8 cellular contexts compared by ENCODE assay signal in genomic region chr13:78595819-78596700, GRCh38. TPM values are rescaled to one million over a fixed set of nuclear protein-coding genes. Genes with fewer than 3 reads are reported as not detected.
DNase-seq lines count a peak whose midpoint lies in the region; ATAC-seq, FAIRE-seq and TF ChIP-seq lines count a peak whose summit lies in the region.

No MANE protein-coding gene starts in this region.

- DNase-seq in BE2C (peak; percentile 43), T-helper 17 cell (no peak), left lobe of liver (ENCODE audit: low spot score) (peak; percentile 84), cerebellar cortex (ENCODE audit: low spot score) (no peak), NCI-H345 treated with DMSO at 0.1 percent for 48 hours (lab: John Stamatoyannopoulos, UW; ENCODE audit: unreplicated experiment) (no peak), small intestine (no peak)
- DNase-seq in effector CD4-positive, alpha-beta T cell: no peak

- H3K36me3 Mint-ChIP-seq in T-helper 17 cell (ENCODE audit: low read depth): peaks cover 2% of the 10 kb centered on the region

- H3K27me3 ChIP-seq in BE2C: peaks cover 98% of the 10 kb centered on the region
- H3K27me3 ChIP-seq in small intestine (ENCODE audit: control insufficient read depth in 2 of 2, insufficient read depth in 2 of 2, low read length in 2 of 2): peaks cover 0 to 54% of the 10 kb centered on the region in 2 donors

- no peak for TF ChIP-seq CTCF in BE2C (IDR thresholded peaks at IDR 0.05; ENCODE audit: low read depth, low read length)

- H3K4me1 Mint-ChIP-seq in T-helper 17 cell: no peaks in the 10 kb centered on the region

- no peak for FAIRE-seq in small intestine (lab: Jason Lieb, UNC)

- peak overlapping the region; percentile 89 for H3K27ac Mint-ChIP-seq in T-helper 17 cell

- H3K27ac ChIP-seq in small intestine (ENCODE audit: low read depth in 1 of 2, low read length in 1 of 2): no peak overlapping the region

- H3K9me3 ChIP-seq in BE2C (0 out of 2 replicates have a peak, but pooled peaks cover 2% of the 10 kb centered on the region), T-helper 17 cell (ENCODE audit: control insufficient read depth, low read length, poor library complexity, severe bottlenecking) (peaks cover 10% of the 10 kb centered on the region), small intestine (ENCODE audit: control insufficient read depth, low read depth) (no peaks in the 10 kb centered on the region)

- no peaks in the 10 kb centered on the region for H3K36me3 ChIP-seq in BE2C
- no peaks in the 10 kb centered on the region for H3K36me3 ChIP-seq in small intestine (ENCODE audit: control insufficient read depth in 2 of 2, insufficient read depth in 2 of 2, low read length in 2 of 2)

- peak overlapping the region; percentile 62 for H3K4me3 Mint-ChIP-seq in T-helper 17 cell

- ATAC-seq in GM21381 (IDR thresholded peaks at IDR 0.05; ENCODE audit: unreplicated experiment): peak; percentile 78
- no peak for ATAC-seq in T-helper 17 cell
- peak; percentile 98 for ATAC-seq in left lobe of liver

- WGBS in small intestine, 3 donors: 4 to 7% (median 5%) methylated on average over 67 to 69 of the region's 69 CpGs

- H3K4me3 ChIP-seq in BE2C (ENCODE audit: low read depth, low read length) (peak overlapping the region; percentile 57), small intestine (ENCODE audit: low read depth in 1 of 2, low read length in 2 of 2) (peak overlapping the region in 1 of 2 donors; percentile 14)

- peaks cover 85% of the 10 kb centered on the region for H3K27me3 Mint-ChIP-seq in T-helper 17 cell

- H3K4me1 ChIP-seq in BE2C: no peaks in the 10 kb centered on the region; the same call in 1 of the 2 replicates
- peaks cover 0 to 6% of the 10 kb centered on the region in 2 donors for H3K4me1 ChIP-seq in small intestine (ENCODE audit: control insufficient read depth in 2 of 2, insufficient read depth in 1 of 2, low read depth in 1 of 2, low read length in 1 of 2)

RNA-seq across cellular contexts. Expression of gene POU4F1, which starts 7.3 kb away (rescaled TPM):
- 0.19 TPM for polyA plus RNA-seq in BE2C (2012; ENCODE audit: insufficient read depth, insufficient read length, low read depth)
- under 1 TPM; 0.18 to 0.20 TPM for total RNA-seq in T-helper 17 cell
- not detected for total RNA-seq in left lobe of liver
- polyA plus RNA-seq in small intestine: under 1 TPM in 1 of 3 donors, not detected in 2; 0.06 TPM

Comparison
In these comparisons a context has a peak if more than half of its experiments do, and no peak if none do; other contexts are left out.
1. DNase-seq: peak in BE2C (single experiment) and left lobe of liver (single experiment); none in T-helper 17 cell (0 of 3), cerebellar cortex (single experiment), NCI-H345 treated with DMSO at 0.1 percent for 48 hours (single experiment), small intestine (single experiment) and effector CD4-positive, alpha-beta T cell (single experiment).